11 cellular contexts compared by ENCODE assay signal in the genomic region with DNA sequence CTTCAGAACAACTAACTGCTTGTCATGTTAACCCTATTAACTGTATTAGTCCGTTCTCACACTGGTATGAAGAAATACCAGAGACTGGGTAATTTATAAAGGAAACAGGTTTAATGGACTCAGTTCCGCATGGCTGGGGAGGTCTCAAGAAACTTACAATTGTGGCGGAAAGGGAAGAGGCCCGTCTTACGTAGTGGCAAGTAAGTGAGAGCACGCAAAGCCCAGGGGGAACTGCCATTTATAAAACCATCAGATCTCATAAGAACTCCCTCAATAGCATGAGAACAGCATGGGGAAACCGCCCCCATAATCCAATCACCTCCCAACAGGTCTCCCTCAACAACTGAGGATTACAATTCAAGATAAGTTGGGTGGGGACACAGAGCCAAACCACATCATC. TPM values are rescaled to one million over a fixed set of nuclear protein-coding genes. Genes with fewer than 3 reads are reported as not detected.
DNase-seq lines count a peak whose midpoint lies in the region; ATAC-seq and TF ChIP-seq lines count a peak whose summit lies in the region.
"Had no signal": no experiment of that assay in that cellular context is flagged by ENCODE, and none has a peak within 500 bp of the region (broad histone marks: within the 10 kb centered on the region; RNA-seq: fewer than 3 reads in every experiment).

No MANE protein-coding gene starts in this region.

- H3K36me3 ChIP-seq in CD4-positive, alpha-beta memory T cell (ENCODE audit: insufficient read depth, low read length) = peaks cover 8% of the 10 kb centered on the region
- no peaks in the 10 kb centered on the region for H3K36me3 ChIP-seq in testis (ENCODE audit: low read depth, missing control alignments)

- no peak for TF ChIP-seq POLR2A in testis (IDR thresholded peaks at IDR 0.05)

- no peak for DNase-seq in CD4-positive, alpha-beta memory T cell
- DNase-seq in HL-60 (ENCODE audit: low read depth in 1 of 2, low spot score in 1 of 2) (peak; percentile 70 to 87), globus pallidus (ENCODE audit: low spot score) (peak; percentile 56), testis (no peak), iPS-NIHi7 (ENCODE audit: extremely low spot score) (no peak), posterior cingulate gyrus (no peak)
- no peak for DNase-seq in activated T-helper 1 cell treated with anti-CD3 and anti-CD28 coated beads, Interleukin-12 subunit alpha, Interleukin-12 subunit beta, Interleukin-2, Interleukin-4 antibody, amounts not matched to agents 30 ng/mL and 10 ng/mL and 1 ng/mL, durations not matched to agents 14 hours and 24 hours and 36 hours (ENCODE audit: low spot score)
- DNase-seq: activated CD4-positive, alpha-beta T cell treated with anti-CD3 and anti-CD28 coated beads, Interleukin-2, amount 50 U/mL, for 1 hour; NCI-H1694 treated with DMSO at 0.1 percent for 48 hours; retina had no signal

- peaks cover 40 to 53% of the 10 kb centered on the region in 2 donors for H3K36me3 Mint-ChIP-seq in CD4-positive, alpha-beta memory T cell
- peaks cover 53% of the 10 kb centered on the region for H3K36me3 Mint-ChIP-seq in activated T-helper 1 cell treated with anti-CD3 and anti-CD28 coated beads, Interleukin-12 subunit alpha, Interleukin-12 subunit beta, Interleukin-2, Interleukin-4 antibody, amounts not matched to agents 30 ng/mL and 10 ng/mL and 1 ng/mL, durations not matched to agents 14 hours and 24 hours and 36 hours (ENCODE audit: low read depth)

- peaks cover 0 to 13% (median 10%) of the 10 kb centered on the region in 4 donors for H3K4me1 Mint-ChIP-seq in CD4-positive, alpha-beta memory T cell
- H3K4me1 Mint-ChIP-seq in activated T-helper 1 cell treated with anti-CD3 and anti-CD28 coated beads, Interleukin-12 subunit alpha, Interleukin-12 subunit beta, Interleukin-2, Interleukin-4 antibody, amounts not matched to agents 30 ng/mL and 10 ng/mL and 1 ng/mL, durations not matched to agents 14 hours and 24 hours and 36 hours (ENCODE audit: low read depth) = peaks cover 14% of the 10 kb centered on the region

- WGBS in testis, 2 donors = 91 to 96% methylated on average over 7 of the region's 7 CpGs

- H3K4me3 Mint-ChIP-seq in CD4-positive, alpha-beta memory T cell = no peak overlapping the region
- H3K4me3 Mint-ChIP-seq in activated T-helper 1 cell treated with anti-CD3 and anti-CD28 coated beads, Interleukin-12 subunit alpha, Interleukin-12 subunit beta, Interleukin-2, Interleukin-4 antibody, amounts not matched to agents 30 ng/mL and 10 ng/mL and 1 ng/mL, durations not matched to agents 14 hours and 24 hours and 36 hours = no peak overlapping the region

- H3K27me3 Mint-ChIP-seq in CD4-positive, alpha-beta memory T cell = no peaks in the 10 kb centered on the region
- H3K27me3 Mint-ChIP-seq in activated T-helper 1 cell treated with anti-CD3 and anti-CD28 coated beads, Interleukin-12 subunit alpha, Interleukin-12 subunit beta, Interleukin-2, Interleukin-4 antibody, amounts not matched to agents 30 ng/mL and 10 ng/mL and 1 ng/mL, durations not matched to agents 14 hours and 24 hours and 36 hours (ENCODE audit: insufficient read depth) = no peaks in the 10 kb centered on the region

- H3K9me3 ChIP-seq in CD4-positive, alpha-beta memory T cell (ENCODE audit: control insufficient read depth in 1 of 2, low read length in 2 of 2) = no peaks in the 10 kb centered on the region
- H3K9me3 ChIP-seq in testis = no peaks in the 10 kb centered on the region

- intact Hi-C loops in CD4-positive, alpha-beta memory T cell (cut with micrococcal nuclease) = no loop called here
- intact Hi-C loops in testis (cut with DNase I; ENCODE audit: low total_unique reads) = no loop called here
- intact Hi-C loops in posterior cingulate gyrus (cut with DNase I) = no loop called here
- intact Hi-C loops in activated T-helper 1 cell treated with anti-CD3 and anti-CD28 coated beads, Interleukin-12 subunit alpha, Interleukin-12 subunit beta, Interleukin-2, Interleukin-4 antibody, amounts not matched to agents 30 ng/mL and 10 ng/mL and 1 ng/mL, durations not matched to agents 14 hours and 24 hours and 36 hours (cut with micrococcal nuclease) = no loop called here

- H3K27me3 ChIP-seq in CD4-positive, alpha-beta memory T cell (ENCODE audit: insufficient read depth, low read length) = no peaks in the 10 kb centered on the region
- no peaks in the 10 kb centered on the region for H3K27me3 ChIP-seq in HL-60 (ENCODE audit: insufficient read depth, poor library complexity, severe bottlenecking)
- H3K27me3 ChIP-seq in testis = no peaks in the 10 kb centered on the region

- POLR2A ChIA-PET in CD4-positive, alpha-beta memory T cell (lab: Charles Lee; ENCODE audit: partially characterized antibody) = interaction anchor here (0.9 kb wide), 1 partner anchor 10 kb away, joined by 3 read pairs; no protein-coding TSS in a partner anchor

- ATAC-seq in GM19397 (IDR thresholded peaks at IDR 0.05; ENCODE audit: unreplicated experiment) = peak; percentile 76

- no peaks in the 10 kb centered on the region for H3K9me3 Mint-ChIP-seq in CD4-positive, alpha-beta memory T cell
- no peaks in the 10 kb centered on the region for H3K9me3 Mint-ChIP-seq in activated T-helper 1 cell treated with anti-CD3 and anti-CD28 coated beads, Interleukin-12 subunit alpha, Interleukin-12 subunit beta, Interleukin-2, Interleukin-4 antibody, amounts not matched to agents 30 ng/mL and 10 ng/mL and 1 ng/mL, durations not matched to agents 14 hours and 24 hours and 36 hours

- no peaks in the 10 kb centered on the region for H3K4me1 ChIP-seq in CD4-positive, alpha-beta memory T cell (ENCODE audit: insufficient read depth, low read length)
- no peaks in the 10 kb centered on the region for H3K4me1 ChIP-seq in testis

- TF ChIP-seq CTCF in HL-60 (IDR thresholded peaks at IDR 0.05; ENCODE audit: insufficient read depth, low read length) = no peak
- TF ChIP-seq CTCF in testis (IDR thresholded peaks at IDR 0.05) = no peak

- peak overlapping the region in 5 of 7 donors; percentile 23 to 82 (median 38) for H3K27ac Mint-ChIP-seq in CD4-positive, alpha-beta memory T cell
- no peak overlapping the region for H3K27ac Mint-ChIP-seq in activated T-helper 1 cell treated with anti-CD3 and anti-CD28 coated beads, Interleukin-12 subunit alpha, Interleukin-12 subunit beta, Interleukin-2, Interleukin-4 antibody, amounts not matched to agents 30 ng/mL and 10 ng/mL and 1 ng/mL, durations not matched to agents 14 hours and 24 hours and 36 hours

- no peak overlapping the region for H3K27ac ChIP-seq in CD4-positive, alpha-beta memory T cell (ENCODE audit: low read depth, low read length)
- H3K27ac ChIP-seq in HL-60 (replicated peaks) (peak overlapping the region; percentile 61), testis (no peak overlapping the region)

- no peak overlapping the region for H3K4me3 ChIP-seq in CD4-positive, alpha-beta memory T cell (ENCODE audit: low read length in 2 of 2)
- H3K4me3 ChIP-seq in HL-60 (replicated peaks; ENCODE audit: insufficient read depth, low read length) (no peak overlapping the region), testis (no peak overlapping the region)

- CTCF ChIA-PET in CD4-positive, alpha-beta memory T cell (lab: Charles Lee; ENCODE audit: partially characterized antibody) = no interaction called here

RNA-seq across cellular contexts. Expression of gene PHF11, which starts 34.7 kb away (rescaled TPM):
- 100 to 1,000 TPM; 138 to 139 TPM for total RNA-seq in CD4-positive, alpha-beta memory T cell
- 10 to 100 TPM; 90.4 to 97.3 TPM for polyA plus RNA-seq in CD4-positive, alpha-beta memory T cell
- total RNA-seq in testis = 10 to 100 TPM; 20.7 to 21.4 TPM
- 41.2 TPM for polyA plus RNA-seq in testis (ENCODE audit: insufficient read depth, low read depth, low replicate concordance)
- total RNA-seq in activated T-helper 1 cell treated with anti-CD3 and anti-CD28 coated beads, Interleukin-12 subunit alpha, Interleukin-12 subunit beta, Interleukin-2, Interleukin-4 antibody, amounts not matched to agents 30 ng/mL and 10 ng/mL and 1 ng/mL, durations not matched to agents 14 hours and 24 hours and 36 hours = 66.0 and 68.0 TPM in 2 replicates

RNA-seq across cellular contexts. Expression of gene RCBTB1, which starts 54.9 kb away (rescaled TPM):
- 10 to 100 TPM; 20.7 to 21.3 TPM for total RNA-seq in CD4-positive, alpha-beta memory T cell
- 10 to 100 TPM; 11.2 to 14.0 TPM for polyA plus RNA-seq in CD4-positive, alpha-beta memory T cell
- total RNA-seq in testis = 10 to 100 TPM; 20.5 to 32.8 TPM
- polyA plus RNA-seq in testis (ENCODE audit: insufficient read depth, low read depth, low replicate concordance) = 14.4 TPM
- total RNA-seq in activated T-helper 1 cell treated with anti-CD3 and anti-CD28 coated beads, Interleukin-12 subunit alpha, Interleukin-12 subunit beta, Interleukin-2, Interleukin-4 antibody, amounts not matched to agents 30 ng/mL and 10 ng/mL and 1 ng/mL, durations not matched to agents 14 hours and 24 hours and 36 hours = 14.9 and 16.3 TPM in 2 replicates

Comparison
In these comparisons a context has a peak if more than half of its experiments do, and no peak if none do; other contexts are left out.
1. DNase-seq: peak in HL-60 (2 of 2) and globus pallidus (single experiment); none in CD4-positive, alpha-beta memory T cell (0 of 5), testis (single experiment), iPS-NIHi7 (single experiment), posterior cingulate gyrus (0 of 10) and activated T-helper 1 cell treated with anti-CD3 and anti-CD28 coated beads, Interleukin-12 subunit alpha, Interleukin-12 subunit beta, Interleukin-2, Interleukin-4 antibody, amounts not matched to agents 30 ng/mL and 10 ng/mL and 1 ng/mL, durations not matched to agents 14 hours and 24 hours and 36 hours (single experiment).